Comparison of ENCODE assay signal across 10 cellular contexts in the genomic region with DNA sequence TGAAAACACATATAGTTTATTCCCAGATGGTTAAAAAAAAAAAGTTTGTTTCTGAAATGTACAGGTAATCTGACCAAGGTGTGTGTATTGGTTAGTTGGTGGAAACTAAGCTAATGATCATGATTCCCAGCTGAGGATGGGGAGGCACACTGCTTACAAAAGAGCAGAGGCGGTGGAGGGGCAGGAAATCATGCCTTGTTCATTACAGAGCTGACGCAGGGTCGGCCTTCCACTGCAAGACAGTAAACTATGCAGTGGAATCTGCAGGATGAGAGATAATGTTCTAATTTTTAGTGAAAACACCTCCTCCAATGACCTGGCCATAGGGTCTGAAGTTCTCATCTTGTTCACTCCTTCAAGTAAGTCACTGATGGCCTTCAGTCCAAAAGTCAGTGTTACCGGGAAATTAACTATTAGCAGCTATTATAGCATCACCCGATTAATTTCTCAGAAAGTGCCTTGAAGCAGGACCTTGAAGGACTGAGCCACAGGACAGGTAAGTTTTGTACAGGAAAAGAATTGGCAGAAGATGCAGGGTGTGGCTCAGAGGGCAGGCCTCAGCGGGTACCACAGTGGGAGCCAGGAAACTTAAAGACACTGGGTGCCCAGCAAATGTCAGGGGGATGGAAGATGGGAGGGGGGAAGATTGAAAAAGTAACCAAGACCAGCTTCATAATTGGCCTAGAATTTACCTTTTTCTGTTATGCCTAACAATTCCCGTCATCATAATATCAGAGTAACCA. TPM values are rescaled to one million over a fixed set of nuclear protein-coding genes. Genes with fewer than 3 reads are reported as not detected.
DNase-seq lines count a peak whose midpoint lies in the region; ATAC-seq and TF ChIP-seq lines count a peak whose summit lies in the region.
"Had no signal": no experiment of that assay in that cellular context is flagged by ENCODE, and none has a peak within 500 bp of the region (broad histone marks: within the 10 kb centered on the region; RNA-seq: fewer than 3 reads in every experiment).

No MANE protein-coding gene starts in this region.

- H3K36me3 Mint-ChIP-seq in mesothelial cell of epicardium = no peaks in the 10 kb centered on the region
- H3K36me3 Mint-ChIP-seq in activated T-helper 2 cell treated with anti-CD3 and anti-CD28 coated beads, Interferon-gamma antibody, Interleukin-2, Interleukin-4, amounts not matched to agents 10 μg/mL and 5 μg/mL and 100 μg/mL, durations not matched to agents 14 hours and 24 hours and 36 hours (ENCODE audit: low read depth) = no peaks in the 10 kb centered on the region
- H3K36me3 Mint-ChIP-seq: activated naive CD8-positive, alpha-beta T cell treated with anti-CD3 and anti-CD28 coated beads, Interleukin-2, amount 10 ng/mL, durations not matched to agents 7 days and 5 days; naive thymus-derived CD8-positive, alpha-beta T cell had no signal

- H3K27ac ChIP-seq in PC-3 (ENCODE audit: low read length) = peak overlapping the region; percentile 80
- peak overlapping the region; percentile 88 to 100 (median 99) for H3K27ac ChIP-seq in thyroid gland

- 48 to 54% methylated on average over 7 of the region's 7 CpGs for WGBS in thyroid gland, 2 donors

- CTCF ChIA-PET in PC-3 (lab: Charles Lee) = interaction anchor here (0.6 to 1.2 kb wide), 4 partner anchors 15 to 252 kb away, joined by 3 to 5 read pairs (median 4); no protein-coding TSS in a partner anchor

- ATAC-seq in PC-3 (peak; percentile 12), HG03457 (IDR thresholded peaks at IDR 0.05; ENCODE audit: unreplicated experiment) (no peak)
- ATAC-seq: naive thymus-derived CD8-positive, alpha-beta T cell had no signal

- H3K9me3 ChIP-seq in PC-3 (ENCODE audit: low read length) = no peaks in the 10 kb centered on the region
- H3K9me3 ChIP-seq in thyroid gland = no peaks in the 10 kb centered on the region

- peaks cover 49% of the 10 kb centered on the region for H3K4me1 ChIP-seq in PC-3 (ENCODE audit: insufficient read depth, low read length)
- H3K4me1 ChIP-seq in thyroid gland = peaks cover 40 to 58% of the 10 kb centered on the region in 2 donors

- H3F3A ChIP-seq in PC-3 (ENCODE audit: low read length, unreplicated experiment) = peaks cover 8% of the 10 kb centered on the region

- H3K27me3 ChIP-seq in PC-3 (ENCODE audit: low read length) (no peaks in the 10 kb centered on the region), thyroid gland (no peaks in the 10 kb centered on the region)

- TSS peak; percentile 98 for BruUV-seq in PC-3 (replicated peaks; lab: Mats Ljungman, UMichigan)

- no peak for DNase-seq in PC-3
- peak; percentile 52 for DNase-seq in dermis blood vessel endothelial cell
- DNase-seq in mesothelial cell of epicardium (ENCODE audit: low spot score in 2 of 2, unreplicated experiment in 2 of 2) = no peak
- DNase-seq in thyroid gland = peak; percentile 30 to 36
- no peak for DNase-seq in Ammon's horn (ENCODE audit: low spot score)
- DNase-seq in activated T-helper 2 cell treated with anti-CD3 and anti-CD28 coated beads, Interferon-gamma antibody, Interleukin-2, Interleukin-4, amounts not matched to agents 10 μg/mL and 5 μg/mL and 100 μg/mL, durations not matched to agents 14 hours and 24 hours and 36 hours (ENCODE audit: low spot score) = no peak
- DNase-seq: activated CD4-positive, alpha-beta T cell treated with anti-CD3 and anti-CD28 coated beads, Interleukin-2, amount 10 ng/mL, durations not matched to agents 7 days and 5 days; activated naive CD8-positive, alpha-beta T cell treated with anti-CD3 and anti-CD28 coated beads, Interleukin-2, amount 10 ng/mL, durations not matched to agents 7 days and 5 days; naive thymus-derived CD8-positive, alpha-beta T cell had no signal

- no peak overlapping the region for H3K4me3 Mint-ChIP-seq in mesothelial cell of epicardium
- no peak overlapping the region for H3K4me3 Mint-ChIP-seq in activated T-helper 2 cell treated with anti-CD3 and anti-CD28 coated beads, Interferon-gamma antibody, Interleukin-2, Interleukin-4, amounts not matched to agents 10 μg/mL and 5 μg/mL and 100 μg/mL, durations not matched to agents 14 hours and 24 hours and 36 hours (ENCODE audit: low read depth)
- H3K4me3 Mint-ChIP-seq: activated CD4-positive, alpha-beta T cell treated with anti-CD3 and anti-CD28 coated beads, Interleukin-2, amount 10 ng/mL, durations not matched to agents 7 days and 5 days; activated naive CD8-positive, alpha-beta T cell treated with anti-CD3 and anti-CD28 coated beads, Interleukin-2, amount 10 ng/mL, durations not matched to agents 7 days and 5 days; naive thymus-derived CD8-positive, alpha-beta T cell had no signal

- H2AFZ ChIP-seq in PC-3 (ENCODE audit: low read length) = no peak overlapping the region

- TF ChIP-seq CTCF in PC-3 (conservative IDR thresholded peaks at IDR 0.05; ENCODE audit: low read depth, low read length) = no peak
- TF ChIP-seq CTCF in mesothelial cell of epicardium (IDR thresholded peaks at IDR 0.05; ENCODE audit: unreplicated experiment) = no peak
- TF ChIP-seq CTCF in thyroid gland (IDR thresholded peaks at IDR 0.05) = no peak

- intact Hi-C loops in PC-3 (cut with micrococcal nuclease) (no loop called here), thyroid gland (cut with DNase I) (no loop called here)
- intact Hi-C loops in activated T-helper 2 cell treated with anti-CD3 and anti-CD28 coated beads, Interferon-gamma antibody, Interleukin-2, Interleukin-4, amounts not matched to agents 10 μg/mL and 5 μg/mL and 100 μg/mL, durations not matched to agents 14 hours and 24 hours and 36 hours (cut with micrococcal nuclease) = no loop called here

- H3K79me2 ChIP-seq in PC-3 (ENCODE audit: low read length) = peaks cover 75% of the 10 kb centered on the region

- H3K36me3 ChIP-seq in PC-3 (ENCODE audit: low read depth, low read length) = peaks cover 63% of the 10 kb centered on the region
- H3K36me3 ChIP-seq in thyroid gland = no peaks in the 10 kb centered on the region

- H3K27ac Mint-ChIP-seq in mesothelial cell of epicardium = peak overlapping the region; percentile 99
- H3K27ac Mint-ChIP-seq in activated T-helper 2 cell treated with anti-CD3 and anti-CD28 coated beads, Interferon-gamma antibody, Interleukin-2, Interleukin-4, amounts not matched to agents 10 μg/mL and 5 μg/mL and 100 μg/mL, durations not matched to agents 14 hours and 24 hours and 36 hours = no peak overlapping the region
- H3K27ac Mint-ChIP-seq: activated CD4-positive, alpha-beta T cell treated with anti-CD3 and anti-CD28 coated beads, Interleukin-2, amount 10 ng/mL, durations not matched to agents 7 days and 5 days; activated naive CD8-positive, alpha-beta T cell treated with anti-CD3 and anti-CD28 coated beads, Interleukin-2, amount 10 ng/mL, durations not matched to agents 7 days and 5 days had no signal

- H3K4me3 ChIP-seq in PC-3 (ENCODE audit: low read length) (no peak overlapping the region), thyroid gland (replicated peaks in 1 of 3) (no peak overlapping the region)

- H3K9me2 ChIP-seq in PC-3 (replicated peaks; ENCODE audit: low read length) = no peaks in the 10 kb centered on the region

- H4K20me1 ChIP-seq in PC-3 (ENCODE audit: low read length) = peaks cover 9% of the 10 kb centered on the region; the same call in 1 of the 2 replicates

- peak overlapping the region; percentile 63 for H3K4me2 ChIP-seq in PC-3 (ENCODE audit: low read length)

- H3K9ac ChIP-seq in PC-3 (ENCODE audit: low read length) = peak overlapping the region; percentile 21; the same call in 1 of the 2 replicates

- peaks cover 56% of the 10 kb centered on the region for H3K4me1 Mint-ChIP-seq in mesothelial cell of epicardium
- no peaks in the 10 kb centered on the region for H3K4me1 Mint-ChIP-seq in activated T-helper 2 cell treated with anti-CD3 and anti-CD28 coated beads, Interferon-gamma antibody, Interleukin-2, Interleukin-4, amounts not matched to agents 10 μg/mL and 5 μg/mL and 100 μg/mL, durations not matched to agents 14 hours and 24 hours and 36 hours (ENCODE audit: low read depth)
- H3K4me1 Mint-ChIP-seq: activated CD4-positive, alpha-beta T cell treated with anti-CD3 and anti-CD28 coated beads, Interleukin-2, amount 10 ng/mL, durations not matched to agents 7 days and 5 days; activated naive CD8-positive, alpha-beta T cell treated with anti-CD3 and anti-CD28 coated beads, Interleukin-2, amount 10 ng/mL, durations not matched to agents 7 days and 5 days had no signal

- TF ChIP-seq POLR2A in thyroid gland (IDR thresholded peaks at IDR 0.05) = no peak

- POLR2A ChIA-PET in PC-3 (lab: Charles Lee; ENCODE audit: unreplicated experiment) = interaction anchor here (0.6 to 1.9 kb wide), 7 partner anchors 13 to 50 kb away, joined by 4 to 34 read pairs (median 9); a partner anchor contains a TSS

- no peaks in the 10 kb centered on the region for H3K27me3 Mint-ChIP-seq in mesothelial cell of epicardium (ENCODE audit: low read depth)
- no peaks in the 10 kb centered on the region for H3K27me3 Mint-ChIP-seq in activated T-helper 2 cell treated with anti-CD3 and anti-CD28 coated beads, Interferon-gamma antibody, Interleukin-2, Interleukin-4, amounts not matched to agents 10 μg/mL and 5 μg/mL and 100 μg/mL, durations not matched to agents 14 hours and 24 hours and 36 hours (ENCODE audit: low read depth)
- H3K27me3 Mint-ChIP-seq: activated CD4-positive, alpha-beta T cell treated with anti-CD3 and anti-CD28 coated beads, Interleukin-2, amount 10 ng/mL, durations not matched to agents 7 days and 5 days; activated naive CD8-positive, alpha-beta T cell treated with anti-CD3 and anti-CD28 coated beads, Interleukin-2, amount 10 ng/mL, durations not matched to agents 7 days and 5 days; naive thymus-derived CD8-positive, alpha-beta T cell had no signal

- H3K9me3 Mint-ChIP-seq in mesothelial cell of epicardium = no peaks in the 10 kb centered on the region
- no peaks in the 10 kb centered on the region for H3K9me3 Mint-ChIP-seq in activated T-helper 2 cell treated with anti-CD3 and anti-CD28 coated beads, Interferon-gamma antibody, Interleukin-2, Interleukin-4, amounts not matched to agents 10 μg/mL and 5 μg/mL and 100 μg/mL, durations not matched to agents 14 hours and 24 hours and 36 hours
- H3K9me3 Mint-ChIP-seq: activated CD4-positive, alpha-beta T cell treated with anti-CD3 and anti-CD28 coated beads, Interleukin-2, amount 10 ng/mL, durations not matched to agents 7 days and 5 days; activated naive CD8-positive, alpha-beta T cell treated with anti-CD3 and anti-CD28 coated beads, Interleukin-2, amount 10 ng/mL, durations not matched to agents 7 days and 5 days; naive thymus-derived CD8-positive, alpha-beta T cell had no signal

RNA-seq across cellular contexts. Expression of a gene that starts 36.0 kb away (rescaled TPM):
- total RNA-seq in PC-3 (2014; rRNA removed) = 174 and 189 TPM in 2 replicates
- 190 and 467 TPM in 2 replicates for total RNA-seq in dermis blood vessel endothelial cell
- total RNA-seq in mesothelial cell of epicardium = 53.3 to 58.5 TPM (median 56.0 TPM) in 3 replicates
- total RNA-seq in thyroid gland = 100 to 1,000 TPM in 2 of 4 donors, 10 to 100 TPM in 2; 72.3 to 210 (median 118) TPM
- total RNA-seq in activated T-helper 2 cell treated with anti-CD3 and anti-CD28 coated beads, Interferon-gamma antibody, Interleukin-2, Interleukin-4, amounts not matched to agents 10 μg/mL and 5 μg/mL and 100 μg/mL, durations not matched to agents 14 hours and 24 hours and 36 hours = 32.5 and 33.2 TPM in 2 replicates

RNA-seq across cellular contexts. Expression of a gene that starts 50.3 kb away (rescaled TPM):
- 62.6 and 63.6 TPM in 2 replicates for total RNA-seq in PC-3 (2014; rRNA removed)
- total RNA-seq in dermis blood vessel endothelial cell = 18.9 and 100 TPM in 2 replicates
- total RNA-seq in mesothelial cell of epicardium = 6.0 to 6.3 TPM (median 6.0 TPM) in 3 replicates
- total RNA-seq in thyroid gland = 1 to 10 TPM in 2 of 4 donors, under 1 TPM in 1, not detected in 1; 0.11 to 2.1 (median 1.0) TPM
- total RNA-seq in activated T-helper 2 cell treated with anti-CD3 and anti-CD28 coated beads, Interferon-gamma antibody, Interleukin-2, Interleukin-4, amounts not matched to agents 10 μg/mL and 5 μg/mL and 100 μg/mL, durations not matched to agents 14 hours and 24 hours and 36 hours = 72.6 and 76.1 TPM in 2 replicates
- total RNA-seq: naive thymus-derived CD8-positive, alpha-beta T cell had no signal

Comparison
In these comparisons a context has a peak if more than half of its experiments do, and no peak if none do; other contexts are left out.
1. DNase-seq: peak in dermis blood vessel endothelial cell (single experiment) and thyroid gland (2 of 2); none in PC-3 (single experiment), mesothelial cell of epicardium (0 of 2), Ammon's horn (single experiment) and activated T-helper 2 cell treated with anti-CD3 and anti-CD28 coated beads, Interferon-gamma antibody, Interleukin-2, Interleukin-4, amounts not matched to agents 10 μg/mL and 5 μg/mL and 100 μg/mL, durations not matched to agents 14 hours and 24 hours and 36 hours (single experiment).